24 cellular contexts compared by ENCODE assay signal in the genomic region with DNA sequence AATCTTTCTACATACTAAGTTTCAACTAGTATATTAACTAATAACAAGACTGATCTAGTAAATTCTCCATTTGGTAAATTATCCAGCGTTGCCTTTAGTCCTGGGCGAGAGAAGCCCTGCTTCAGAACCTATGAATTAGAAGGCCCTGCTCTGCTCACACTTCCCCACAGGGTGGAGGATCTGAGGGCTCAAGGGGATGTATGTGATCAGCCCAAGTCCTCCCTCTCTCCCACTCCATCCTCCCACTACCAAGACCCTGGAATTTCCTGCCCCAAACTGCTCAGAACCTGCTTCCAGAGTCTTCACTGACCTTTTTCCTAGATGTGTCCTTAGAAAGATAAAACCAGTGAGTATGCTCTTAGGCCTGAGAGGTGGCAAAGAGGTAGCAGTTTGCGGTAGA.
DNase-seq lines count a peak whose midpoint lies in the region; ATAC-seq, FAIRE-seq and TF ChIP-seq lines count a peak whose summit lies in the region.
"Had no signal": no experiment of that assay in that cellular context is flagged by ENCODE, and none has a peak within 500 bp of the region (broad histone marks: within the 10 kb centered on the region; RNA-seq: fewer than 3 reads in every experiment).

No MANE protein-coding gene starts in this region.

- peaks cover 56% of the 10 kb centered on the region for H3K79me2 ChIP-seq in HepG2 (ENCODE audit: insufficient read depth, low read length)

- no peak overlapping the region for H3K9ac ChIP-seq in HepG2 (ENCODE audit: insufficient read depth, low read depth, low read length)
- H3K9ac ChIP-seq: BLaER1 treated with 17β-estradiol and CSF1 and Interleukin-3, amounts not matched to agents 10 nM and 100 nM; KMS-11; SK-N-SH had no signal

- peaks cover 8 to 35% of the 10 kb centered on the region in 2 experiments for H3K36me3 ChIP-seq in HepG2 (replicated peaks in 1 of 2; ENCODE audit: control insufficient read depth in 1 of 2, insufficient read depth in 2 of 2, low read length in 2 of 2)
- no peaks in the 10 kb centered on the region for H3K36me3 ChIP-seq in right lobe of liver

- BruUV-seq in HepG2 (replicated peaks; lab: Mats Ljungman, UMichigan): no TSS peak

- WGBS in HepG2 (ENCODE audit: low lambda C conversion rate): 96% methylated on average over 3 of the region's 3 CpGs
- 97% methylated on average over 3 of the region's 3 CpGs for WGBS in right lobe of liver (ENCODE audit: insufficient coverage, low coverage, low lambda C conversion rate, missing lambda C conversion rate)

- peaks cover 72% of the 10 kb centered on the region for H3K4me1 ChIP-seq in HepG2 (ENCODE audit: insufficient read depth, low read length)
- H3K4me1 ChIP-seq in right lobe of liver: peaks cover 0 to 29% (median 3%) of the 10 kb centered on the region in 4 donors

- H4K20me1 ChIP-seq in HepG2 (ENCODE audit: insufficient read depth, low read length): no peaks in the 10 kb centered on the region

- ATAC-seq in HepG2: no peak
- ATAC-seq in right lobe of liver: no peak
- peak; percentile 15 for ATAC-seq in esophagus mucosa
- ATAC-seq: CD8-positive, alpha-beta T cell had no signal

- TF ChIP-seq POLR2A in HepG2 (IDR thresholded peaks at IDR 0.05; ENCODE audit: insufficient read depth in 1 of 2, low read depth in 2 of 2, low read length in 2 of 2): no peak
- no peak for TF ChIP-seq POLR2A in right lobe of liver (IDR thresholded peaks at IDR 0.05)

- no peak for TF ChIP-seq RAD21 in HepG2 (CRISPR knock-in tag; IDR thresholded peaks at IDR 0.05)

- no peak for TF ChIP-seq CTCF in HepG2 (CRISPR knock-in tag; IDR thresholded peaks at IDR 0.05)
- no peak for TF ChIP-seq CTCF in right lobe of liver (IDR thresholded peaks at IDR 0.05)

- H3K27me3 ChIP-seq in HepG2 (ENCODE audit: control insufficient read depth in 1 of 2, insufficient read depth in 2 of 2, low read length in 2 of 2): no peaks in the 10 kb centered on the region
- H3K27me3 ChIP-seq in right lobe of liver: no peaks in the 10 kb centered on the region
- H3K27me3 ChIP-seq: BLaER1 treated with 17β-estradiol and CSF1 and Interleukin-3, amounts not matched to agents 10 nM and 100 nM had no signal

- intact Hi-C loops in HepG2 (cut with micrococcal nuclease; ENCODE audit: unreplicated experiment) (no loop called here), right lobe of liver (cut with DNase I) (no loop called here)

- CTCF ChIA-PET in HepG2 (lab: Yijun Ruan, JAX; ENCODE audit: low intra/inter-chr PET ratio, low total read pairs): no interaction called here

- H3K4me2 ChIP-seq in HepG2 (ENCODE audit: low read depth, low read length): no peak overlapping the region
- H3K4me2 ChIP-seq: BLaER1 treated with 17β-estradiol and CSF1 and Interleukin-3, amounts not matched to agents 10 nM and 100 nM; KMS-11; SK-N-SH had no signal

- no peak overlapping the region for H2AFZ ChIP-seq in HepG2 (ENCODE audit: low read length)

- POLR2A ChIA-PET in HepG2 (lab: Yijun Ruan, JAX): no interaction called here

- FAIRE-seq in HepG2 (lab: Jason Lieb, UNC): no peak
- FAIRE-seq: GM12891, HTR-8/SVneo had no signal

- no peak for DNase-seq in HepG2 (ENCODE audit: low spot score)
- DNase-seq in right lobe of liver: no peak
- DNase-seq in NCI-H510A (lab: John Stamatoyannopoulos, UW): no peak
- DNase-seq in stimulated activated CD4-positive, alpha-beta T cell treated with anti-CD3 and anti-CD28 coated beads, Interleukin-1b, Interleukin-23, amount 100 ng/mL, for 48 hours: no peak
- no peak for DNase-seq in AG20443 (ENCODE audit: low spot score)
- no peak for DNase-seq in NCI-H2171 treated with DMSO at 0.1 percent for 48 hours (lab: John Stamatoyannopoulos, UW)
- DNase-seq: ACHN; CD8-positive, alpha-beta T cell; H9; IMR-90; NCI-H1105 treated with DMSO at 0.1 percent for 48 hours; NCI-H1694 treated with DMSO at 0.1 percent for 48 hours; NCI-H2227 treated with DMSO at 0.1 percent for 48 hours; NCI-H510A treated with DMSO at 0.1 percent for 48 hours; NCI-H748 treated with DMSO at 0.1 percent for 48 hours; SIG-M5; SK-N-SH had no signal

- H3K9me3 ChIP-seq in HepG2 (ENCODE audit: low read length): no peaks in the 10 kb centered on the region
- H3K9me3 ChIP-seq in right lobe of liver: no peaks in the 10 kb centered on the region
- H3K9me3 ChIP-seq: SK-N-SH had no signal

- H3K4me3 ChIP-seq in HepG2 (replicated peaks in 1 of 3; ENCODE audit: insufficient read depth in 1 of 3, low read depth in 2 of 3, low read length in 3 of 3) (no peak overlapping the region), right lobe of liver (no peak overlapping the region), skin epidermis (no peak overlapping the region)
- H3K4me3 ChIP-seq: BLaER1 treated with 17β-estradiol and CSF1 and Interleukin-3, amounts not matched to agents 10 nM and 100 nM had no signal

- TF ChIP-seq EP300 in HepG2 (IDR thresholded peaks at IDR 0.05; ENCODE audit: low read depth in 2 of 2, low read length in 2 of 2) (no peak), HepG2 (CRISPR knock-in tag; IDR thresholded peaks at IDR 0.05; ENCODE audit: borderline replicate concordance) (no peak)

- in situ Hi-C loops in HepG2 (cut with HindIII; ENCODE audit: extremely low pct_ligation_motif_present, low pct_unique_long_range_greater_than_20kb): no loop called here

- no peak overlapping the region for H3K27ac ChIP-seq in HepG2 (ENCODE audit: extremely low read length, insufficient read depth, low read length)
- H3K27ac ChIP-seq in right lobe of liver: no peak overlapping the region
- peak overlapping the region in 18 of 21 experiments; percentile 24 to 80 (median 70) for H3K27ac ChIP-seq in skin epidermis
- H3K27ac ChIP-seq: 22Rv1; BLaER1 treated with 17β-estradiol and CSF1 and Interleukin-3, amounts not matched to agents 10 nM and 100 nM; KMS-11 had no signal

TF ChIP-seq in HepG2, 621 proteins besides CTCF, POLR2A, EP300 and RAD21:
- TF ChIP-seq RBM22 (optimal IDR thresholded peaks at IDR 0.05; ENCODE audit: low read length) (peak; percentile 41), SP2 (CRISPR knock-in tag; IDR thresholded peaks at IDR 0.05) (no peak), ZNF790 (CRISPR knock-in tag; IDR thresholded peaks at IDR 0.05; ENCODE audit: borderline replicate concordance) (no peak), ZNF263 (CRISPR knock-in tag; IDR thresholded peaks at IDR 0.05) (peak; percentile 79), GLI4 (CRISPR knock-in tag; IDR thresholded peaks at IDR 0.05; ENCODE audit: borderline replicate concordance) (no peak), KAT7 (CRISPR knock-in tag; IDR thresholded peaks at IDR 0.05; ENCODE audit: borderline replicate concordance) (no peak)
- TF ChIP-seq, protein P1, sequence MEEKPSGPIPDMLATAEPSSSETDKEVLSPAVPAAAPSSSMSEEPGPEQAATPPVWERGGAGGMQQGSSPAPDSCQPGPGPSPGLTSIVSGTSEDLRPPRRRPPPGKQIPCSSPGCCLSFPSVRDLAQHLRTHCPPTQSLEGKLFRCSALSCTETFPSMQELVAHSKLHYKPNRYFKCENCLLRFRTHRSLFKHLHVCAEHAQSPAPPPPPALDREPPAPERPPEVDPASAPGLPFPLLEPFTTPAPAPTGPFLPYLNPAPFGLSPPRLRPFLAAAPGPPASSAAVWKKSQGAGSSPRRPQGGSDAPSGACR (CRISPR knock-in tag; IDR thresholded peaks at IDR 0.05): no peak
- TF ChIP-seq, protein P2, sequence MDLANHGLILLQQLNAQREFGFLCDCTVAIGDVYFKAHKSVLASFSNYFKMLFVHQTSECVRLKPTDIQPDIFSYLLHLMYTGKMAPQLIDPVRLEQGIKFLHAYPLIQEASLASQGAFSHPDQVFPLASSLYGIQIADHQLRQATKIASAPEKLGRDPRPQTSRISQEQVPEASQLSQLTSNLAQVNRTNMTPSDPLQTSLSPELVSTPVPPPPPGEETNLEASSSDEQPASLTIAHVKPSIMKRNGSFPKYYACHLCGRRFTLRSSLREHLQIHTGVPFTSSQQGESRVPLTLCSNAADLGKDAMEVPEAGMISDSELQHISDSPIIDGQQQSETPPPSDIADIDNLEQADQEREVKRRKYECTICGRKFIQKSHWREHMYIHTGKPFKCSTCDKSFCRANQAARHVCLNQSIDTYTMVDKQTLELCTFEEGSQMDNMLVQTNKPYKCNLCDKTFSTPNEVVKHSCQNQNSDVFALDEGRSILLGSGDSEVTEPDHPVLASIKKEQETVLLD (CRISPR knock-in tag; IDR thresholded peaks at IDR 0.05; ENCODE audit: low read depth): no peak

Comparison
In these comparisons a context has a peak if more than half of its experiments do, and no peak if none do; other contexts are left out.
1. H3K27ac ChIP-seq: peak in skin epidermis (18 of 21); none in HepG2 (single experiment) and right lobe of liver (0 of 3).